Comparison of ENCODE assay signal across 11 cellular contexts in genomic region chr6:13247627-13248026, GRCh38.
A peak's percentile ranks its signal among the peaks of the same experiment; 100 is the strongest.
DNase-seq lines count a peak whose midpoint lies in the region; ATAC-seq, FAIRE-seq and TF ChIP-seq lines count a peak whose summit lies in the region.
"Had no signal": no experiment of that assay in that cellular context is flagged by ENCODE, and none has a peak within 500 bp of the region (broad histone marks: within the 10 kb centered on the region; RNA-seq: fewer than 3 reads in every experiment).

No MANE protein-coding gene starts in this region.

- no peak for ATAC-seq in K562

- H3K4me1 ChIP-seq in HUES64 (ENCODE audit: insufficient read depth, low read length) (peaks cover 15% of the 10 kb centered on the region), K562 (replicated peaks in 1 of 2; ENCODE audit: control insufficient read depth in 2 of 2, insufficient read depth in 2 of 2, low read length in 2 of 2) (peaks cover 0 to 5% of the 10 kb centered on the region in 2 experiments; a peak in 2 of 5 replicates), keratinocyte (ENCODE audit: control insufficient read depth, extremely low read depth, insufficient read depth, low read length) (peaks cover 11% of the 10 kb centered on the region), smooth muscle cell (ENCODE audit: low read depth) (peaks cover 11% of the 10 kb centered on the region), transverse colon (no peaks in the 10 kb centered on the region), hepatocyte (ENCODE audit: insufficient read depth) (peaks cover 6% of the 10 kb centered on the region)
- H3K4me1 ChIP-seq: SJSA1 had no signal

- no peaks in the 10 kb centered on the region for H3K9me3 ChIP-seq in HUES64 (ENCODE audit: insufficient read depth, low read depth, low read length)
- no peaks in the 10 kb centered on the region for H3K9me3 ChIP-seq in K562 (replicated peaks; ENCODE audit: control insufficient read depth, insufficient read depth, low read depth, low read length)
- H3K9me3 ChIP-seq in keratinocyte (ENCODE audit: control insufficient read depth, low read depth, low read length), result no peaks in the 10 kb centered on the region
- H3K9me3 ChIP-seq in smooth muscle cell (replicated peaks; ENCODE audit: low read depth), result no peaks in the 10 kb centered on the region
- no peaks in the 10 kb centered on the region for H3K9me3 ChIP-seq in transverse colon
- no peaks in the 10 kb centered on the region for H3K9me3 ChIP-seq in hepatocyte (ENCODE audit: low read depth)
- H3K9me3 ChIP-seq: SJSA1 had no signal

- CTCF ChIA-PET in K562 (lab: Yijun Ruan, JAX; ENCODE audit: low intra/inter-chr PET ratio), result no interaction called here

- H3K4me3 ChIP-seq in HUES64 (ENCODE audit: low read length) (no peak overlapping the region), K562 (no peak overlapping the region), keratinocyte (ENCODE audit: control insufficient read depth in 2 of 3, extremely low read depth in 1 of 3, insufficient read depth in 2 of 3, low read depth in 1 of 3, low read length in 3 of 3) (no peak overlapping the region), smooth muscle cell (no peak overlapping the region), transverse colon (no peak overlapping the region), hepatocyte (no peak overlapping the region)
- H3K4me3 ChIP-seq: SJSA1 had no signal

- 96% methylated on average over 7 of the region's 7 CpGs for WGBS in HUES64
- 34% methylated on average over 7 of the region's 7 CpGs for WGBS in K562 (ENCODE audit: insufficient coverage, low coverage, missing lambda C conversion rate)
- WGBS in smooth muscle cell (ENCODE audit: low lambda C conversion rate), result 94% methylated on average over 7 of the region's 7 CpGs
- WGBS in transverse colon (ENCODE audit: low coverage in 1 of 2), 2 donors, result 87% methylated on average over 7 of the region's 7 CpGs; no CpG with 5 or more reads in 1 of the 2 donors
- WGBS in hepatocyte (ENCODE audit: low lambda C conversion rate, missing lambda C conversion rate), result 98% methylated on average over 7 of the region's 7 CpGs

- H3K27ac ChIP-seq in HUES64 (ENCODE audit: low read depth, low read length) (peak overlapping the region; percentile 16; the same call in 1 of the 2 replicates), K562 (ENCODE audit: extremely low read depth, low read depth, low read length) (no peak overlapping the region), keratinocyte (ENCODE audit: control insufficient read depth, insufficient read depth, low read length) (peak overlapping the region; percentile 44), smooth muscle cell (ENCODE audit: low read depth) (peak overlapping the region; percentile 73), transverse colon (no peak overlapping the region), hepatocyte (no peak overlapping the region)
- H3K27ac ChIP-seq: SJSA1 had no signal

- no peaks in the 10 kb centered on the region for H3K36me3 ChIP-seq in HUES64 (ENCODE audit: insufficient read depth, low read length)
- H3K36me3 ChIP-seq in K562 (ENCODE audit: control insufficient read depth, insufficient read depth, low read length), result no peaks in the 10 kb centered on the region
- H3K36me3 ChIP-seq in keratinocyte (ENCODE audit: control insufficient read depth in 2 of 2, extremely low read depth in 1 of 2, insufficient read depth in 2 of 2, low read length in 2 of 2), result no peaks in the 10 kb centered on the region
- H3K36me3 ChIP-seq in smooth muscle cell (ENCODE audit: low read depth), result no peaks in the 10 kb centered on the region
- no peaks in the 10 kb centered on the region for H3K36me3 ChIP-seq in transverse colon
- H3K36me3 ChIP-seq in hepatocyte (replicated peaks; ENCODE audit: insufficient read depth, low read depth), result no peaks in the 10 kb centered on the region
- H3K36me3 ChIP-seq: SJSA1 had no signal

- no peaks in the 10 kb centered on the region for H3K79me2 ChIP-seq in K562 (ENCODE audit: control insufficient read depth, insufficient read depth, low read length)
- no peaks in the 10 kb centered on the region for H3K79me2 ChIP-seq in keratinocyte (ENCODE audit: control insufficient read depth, insufficient read depth, low read length)
- no peaks in the 10 kb centered on the region for H3K79me2 ChIP-seq in smooth muscle cell (ENCODE audit: low read depth)
- H3K79me2 ChIP-seq in hepatocyte, result no peaks in the 10 kb centered on the region

- TF ChIP-seq POLR2A in K562 (conservative IDR thresholded peaks at IDR 0.05), result no peak
- TF ChIP-seq POLR2A in transverse colon (IDR thresholded peaks at IDR 0.05), result no peak

- BruUV-seq in K562 (replicated peaks; lab: Mats Ljungman, UMichigan), result no TSS peak

- no peak for TF ChIP-seq RAD21 in K562 (CRISPR knock-in tag; conservative IDR thresholded peaks at IDR 0.05 in 1 of 2, IDR thresholded peaks at IDR 0.05 in 1 of 2)

- no peak overlapping the region for H2AFZ ChIP-seq in K562 (ENCODE audit: low read depth, low read length)
- H2AFZ ChIP-seq in keratinocyte (ENCODE audit: control insufficient read depth, low read length), result peak overlapping the region; percentile 77
- peak overlapping the region; percentile 67 for H2AFZ ChIP-seq in smooth muscle cell (ENCODE audit: low read depth)
- H2AFZ ChIP-seq in hepatocyte, result no peak overlapping the region

- H3F3A ChIP-seq in smooth muscle cell (ENCODE audit: low read depth), result peaks cover 12% of the 10 kb centered on the region

- no peak for TF ChIP-seq EP300 in K562 (IDR thresholded peaks at IDR 0.05; ENCODE audit: low read length)
- no peak for TF ChIP-seq EP300 in transverse colon (IDR thresholded peaks at IDR 0.05; ENCODE audit: low read depth)

- H3K9me2 ChIP-seq in hepatocyte (replicated peaks; ENCODE audit: insufficient read depth), result no peaks in the 10 kb centered on the region

- intact Hi-C loops in K562 (cut with micrococcal nuclease) (no loop called here), transverse colon (cut with DNase I; ENCODE audit: low total_unique reads) (loop anchor here (1.0 kb wide), 1 partner anchor 39 kb away; no protein-coding TSS in a partner anchor)

- H4K20me1 ChIP-seq in K562 (replicated peaks; ENCODE audit: control insufficient read depth, insufficient read depth, low read length) (no peaks in the 10 kb centered on the region), keratinocyte (ENCODE audit: control insufficient read depth, extremely low read depth, insufficient read depth, low read length) (no peaks in the 10 kb centered on the region), smooth muscle cell (ENCODE audit: low read depth) (no peaks in the 10 kb centered on the region), hepatocyte (ENCODE audit: insufficient read depth, poor library complexity, severe bottlenecking) (no peaks in the 10 kb centered on the region)

- H3K27me3 ChIP-seq in HUES64 (ENCODE audit: insufficient read depth, low read length), result no peaks in the 10 kb centered on the region
- no peaks in the 10 kb centered on the region; a peak in 1 of 5 replicates for H3K27me3 ChIP-seq in K562 (ENCODE audit: control insufficient read depth in 2 of 2, insufficient read depth in 2 of 2, low read length in 2 of 2)
- no peaks in the 10 kb centered on the region for H3K27me3 ChIP-seq in keratinocyte (ENCODE audit: control insufficient read depth, extremely low read depth, insufficient read depth, low read length)
- no peaks in the 10 kb centered on the region for H3K27me3 ChIP-seq in smooth muscle cell (ENCODE audit: low read depth)
- H3K27me3 ChIP-seq in transverse colon, result no peaks in the 10 kb centered on the region
- H3K27me3 ChIP-seq in hepatocyte, result no peaks in the 10 kb centered on the region

- dilution Hi-C loops in keratinocyte (cut with MboI; ENCODE audit: extremely low pct_ligation_motif_present, low sequenced_read_pairs), result no loop called here

- DNase-seq in K562 (ENCODE audit: extremely low read depth in 1 of 4, low spot score in 3 of 4), result no peak
- no peak for DNase-seq in keratinocyte (ENCODE audit: low read depth, low spot score)
- DNase-seq in smooth muscle cell (lab: John Stamatoyannopoulos, UW; ENCODE audit: unreplicated experiment), result no peak
- DNase-seq in transverse colon, result no peak
- DNase-seq in hepatocyte (ENCODE audit: low spot score), result no peak
- no peak for DNase-seq in NCI-H128 (lab: John Stamatoyannopoulos, UW; ENCODE audit: unreplicated experiment)
- DNase-seq: CD4-positive, alpha-beta T cell; GOT3; RPMI8226 had no signal

- no peak overlapping the region for H3K4me2 ChIP-seq in K562 (ENCODE audit: insufficient read depth, low read length)
- H3K4me2 ChIP-seq in keratinocyte (ENCODE audit: control insufficient read depth, extremely low read depth, insufficient read depth, low read depth, low read length), result peak overlapping the region; percentile 45
- peak overlapping the region; percentile 19 for H3K4me2 ChIP-seq in smooth muscle cell
- no peak overlapping the region for H3K4me2 ChIP-seq in hepatocyte

- no peak for TF ChIP-seq CTCF in K562 (IDR thresholded peaks at IDR 0.05 in 2 of 3, conservative IDR thresholded peaks at IDR 0.05 in 1 of 3; ENCODE audit: insufficient read depth in 2 of 3, low read depth in 1 of 3, low read length in 3 of 3)
- no peak for TF ChIP-seq CTCF in keratinocyte (optimal IDR thresholded peaks at IDR 0.05 in 1 of 3, IDR thresholded peaks at IDR 0.05 in 1 of 3, conservative IDR thresholded peaks at IDR 0.05 in 1 of 3; ENCODE audit: extremely low read depth in 1 of 3, insufficient read depth in 2 of 3, low read length in 3 of 3)
- TF ChIP-seq CTCF in smooth muscle cell (IDR thresholded peaks at IDR 0.05; ENCODE audit: borderline replicate concordance, insufficient read depth, poor library complexity, severe bottlenecking), result no peak
- TF ChIP-seq CTCF in transverse colon (IDR thresholded peaks at IDR 0.05), result no peak
- TF ChIP-seq CTCF in hepatocyte (IDR thresholded peaks at IDR 0.05; ENCODE audit: poor library complexity), result no peak

- FAIRE-seq in K562 (lab: Jason Lieb, UNC) (no peak), keratinocyte (lab: Jason Lieb, UNC) (no peak)

- POLR2A ChIA-PET in K562 (lab: Yijun Ruan, JAX), result interaction anchor here (1.2 to 1.5 kb wide), 2 partner anchors 10 to 25 kb away, joined by 3 to 4 read pairs; no protein-coding TSS in a partner anchor

- no peak overlapping the region for H3K9ac ChIP-seq in HUES64 (ENCODE audit: low read depth, low read length)
- H3K9ac ChIP-seq in K562 (ENCODE audit: insufficient read depth in 1 of 2, low read depth in 2 of 2, low read length in 2 of 2), result no peak overlapping the region
- peak overlapping the region; percentile 45 for H3K9ac ChIP-seq in keratinocyte (ENCODE audit: control insufficient read depth, extremely low read depth, insufficient read depth, low read length)
- no peak overlapping the region for H3K9ac ChIP-seq in smooth muscle cell (ENCODE audit: low read depth)

- in situ Hi-C loops in K562 (cut with MboI), result no loop called here
- in situ Hi-C loops in transverse colon (cut with MboI; ENCODE audit: low pct_ligation_motif_present in 1 of 4, low pct_unique_long_range_greater_than_20kb in 1 of 4, low sequenced_read_pairs in 3 of 4), result no loop called here

- H3K9me1 ChIP-seq in K562 (ENCODE audit: control insufficient read depth, insufficient read depth, low read length) (no peaks in the 10 kb centered on the region), keratinocyte (ENCODE audit: control insufficient read depth, extremely low read depth, insufficient read depth, low read length) (no peaks in the 10 kb centered on the region)

TF ChIP-seq in K562, 482 proteins besides CTCF, POLR2A, EP300 and RAD21 (continues in another document):
- no peak for TF ChIP-seq CEBPG (CRISPR knock-in tag; IDR thresholded peaks at IDR 0.05)
- TF ChIP-seq CEBPG (tag; conservative IDR thresholded peaks at IDR 0.05 in 1 of 2, IDR thresholded peaks at IDR 0.05 in 1 of 2), result no peak

Comparison
In these comparisons a context has a peak if more than half of its experiments do, and no peak if none do; other contexts are left out.
1. H3K27ac ChIP-seq: peak in HUES64 (single experiment), keratinocyte (single experiment) and smooth muscle cell (single experiment); none in K562 (single experiment), transverse colon (0 of 4) and hepatocyte (single experiment).
2. H2AFZ ChIP-seq: peak in keratinocyte (single experiment) and smooth muscle cell (single experiment); none in K562 (single experiment) and hepatocyte (single experiment).
3. H3K4me2 ChIP-seq: peak in keratinocyte (single experiment) and smooth muscle cell (single experiment); none in K562 (single experiment) and hepatocyte (single experiment).